ENCODE assay signal across 9 cellular contexts in the genomic region with DNA sequence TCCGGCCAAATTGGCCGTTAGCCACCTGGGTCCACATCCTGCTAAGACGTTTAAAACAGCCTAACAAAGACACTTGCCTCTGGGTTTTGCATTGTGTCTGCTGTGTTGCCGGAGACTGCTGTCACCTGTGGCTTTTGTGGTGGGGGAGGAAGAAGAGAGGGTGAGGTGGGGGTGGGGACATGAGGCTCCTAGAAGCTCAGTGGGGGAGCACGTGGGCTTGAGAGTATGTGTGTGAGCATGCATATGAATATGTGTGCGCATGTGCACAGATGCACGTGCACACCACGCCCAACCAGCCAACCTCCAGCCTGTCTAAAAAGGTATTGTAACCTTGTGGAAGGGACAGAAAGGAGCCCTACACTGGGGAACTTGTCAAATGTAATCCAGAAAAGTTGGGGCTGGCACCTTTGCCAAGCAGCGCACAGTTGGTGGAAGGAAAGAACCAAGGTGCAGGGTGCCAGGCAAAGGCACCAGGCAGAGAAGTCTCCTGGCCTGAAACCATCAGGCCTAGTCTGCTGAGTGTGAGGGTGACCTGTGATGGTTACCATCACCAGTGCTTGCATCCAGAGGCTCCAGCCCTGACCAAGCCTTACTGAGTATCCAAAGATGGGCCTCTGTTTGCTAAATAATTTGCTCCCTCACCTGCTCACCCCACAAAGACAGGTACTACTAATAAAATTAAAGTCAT. TPM values are rescaled to one million over a fixed set of nuclear protein-coding genes. Genes with fewer than 3 reads are reported as not detected.
DNase-seq lines count a peak whose midpoint lies in the region; ATAC-seq and TF ChIP-seq lines count a peak whose summit lies in the region.
"Had no signal": no experiment of that assay in that cellular context is flagged by ENCODE, and none has a peak within 500 bp of the region (broad histone marks: within the 10 kb centered on the region; RNA-seq: fewer than 3 reads in every experiment).

No MANE protein-coding gene starts in this region.

- peak overlapping the region; percentile 65 for H3K4me3 Mint-ChIP-seq in T-helper 2 cell treated with Interferon-gamma antibody and Interleukin-4, amounts not matched to agents 5 μg/mL and 100 μg/mL, for 36 hours
- H3K4me3 Mint-ChIP-seq in chondrocyte (ENCODE audit: unreplicated experiment), result no peak overlapping the region

- no peaks in the 10 kb centered on the region for H3K9me3 Mint-ChIP-seq in T-helper 2 cell treated with Interferon-gamma antibody and Interleukin-4, amounts not matched to agents 5 μg/mL and 100 μg/mL, for 36 hours
- H3K9me3 Mint-ChIP-seq in chondrocyte (ENCODE audit: low read depth), result no peaks in the 10 kb centered on the region

- no peaks in the 10 kb centered on the region for H3K36me3 ChIP-seq in effector memory CD4-positive, alpha-beta T cell (ENCODE audit: control insufficient read depth, insufficient read depth, low read length)
- H3K36me3 ChIP-seq in osteoblast (ENCODE audit: insufficient read depth, low read length), result no peaks in the 10 kb centered on the region
- H3K36me3 ChIP-seq: cardiac muscle cell had no signal

- H2AFZ ChIP-seq in osteoblast (ENCODE audit: low read length), result no peak overlapping the region

- H4K20me1 ChIP-seq in osteoblast (ENCODE audit: insufficient read depth, low read length), result no peaks in the 10 kb centered on the region

- H3K27me3 Mint-ChIP-seq in T-helper 2 cell treated with Interferon-gamma antibody and Interleukin-4, amounts not matched to agents 5 μg/mL and 100 μg/mL, for 36 hours (ENCODE audit: low read depth), result no peaks in the 10 kb centered on the region
- H3K27me3 Mint-ChIP-seq in chondrocyte (ENCODE audit: low read depth), result no peaks in the 10 kb centered on the region

- H3K4me1 ChIP-seq in effector memory CD4-positive, alpha-beta T cell (ENCODE audit: control insufficient read depth, insufficient read depth, low read length, poor library complexity, severe bottlenecking), result peaks cover 64% of the 10 kb centered on the region
- no peaks in the 10 kb centered on the region for H3K4me1 ChIP-seq in osteoblast (ENCODE audit: insufficient read depth, low read length)

- peak overlapping the region; percentile 93 for H3K27ac Mint-ChIP-seq in T-helper 2 cell treated with Interferon-gamma antibody and Interleukin-4, amounts not matched to agents 5 μg/mL and 100 μg/mL, for 36 hours
- H3K27ac Mint-ChIP-seq in chondrocyte (ENCODE audit: unreplicated experiment), result no peak overlapping the region

- H3K27ac ChIP-seq in effector memory CD4-positive, alpha-beta T cell (ENCODE audit: insufficient read depth, low read length, poor library complexity, severe bottlenecking), result peak overlapping the region; percentile 53
- no peak overlapping the region for H3K27ac ChIP-seq in osteoblast (ENCODE audit: low read depth, low read length)
- H3K27ac ChIP-seq: cardiac muscle cell had no signal

- no peaks in the 10 kb centered on the region for H3K9me3 ChIP-seq in effector memory CD4-positive, alpha-beta T cell (ENCODE audit: control insufficient read depth, low read length)
- no peaks in the 10 kb centered on the region for H3K9me3 ChIP-seq in osteoblast (ENCODE audit: low read depth, low read length)

- peak; percentile 37 for ATAC-seq in GM18499 (IDR thresholded peaks at IDR 0.05; ENCODE audit: insufficient read depth, unreplicated experiment)
- peak; percentile 40 for ATAC-seq in HG02884 (IDR thresholded peaks at IDR 0.05; ENCODE audit: unreplicated experiment)

- H3K4me1 Mint-ChIP-seq in T-helper 2 cell treated with Interferon-gamma antibody and Interleukin-4, amounts not matched to agents 5 μg/mL and 100 μg/mL, for 36 hours (ENCODE audit: low read depth), result peaks cover 54% of the 10 kb centered on the region
- H3K4me1 Mint-ChIP-seq in chondrocyte (ENCODE audit: low read depth), result no peaks in the 10 kb centered on the region

- no peaks in the 10 kb centered on the region for H3K27me3 ChIP-seq in effector memory CD4-positive, alpha-beta T cell (replicated peaks; ENCODE audit: control insufficient read depth, insufficient read depth, low read length, poor library complexity, severe bottlenecking)
- H3K27me3 ChIP-seq in osteoblast (ENCODE audit: insufficient read depth, low read length), result no peaks in the 10 kb centered on the region
- H3K27me3 ChIP-seq: cardiac muscle cell had no signal

- no peak overlapping the region for H3K4me2 ChIP-seq in osteoblast (ENCODE audit: insufficient read depth, low read length)

- H3K36me3 Mint-ChIP-seq in T-helper 2 cell treated with Interferon-gamma antibody and Interleukin-4, amounts not matched to agents 5 μg/mL and 100 μg/mL, for 36 hours (ENCODE audit: low read depth), result peaks cover 2% of the 10 kb centered on the region
- no peaks in the 10 kb centered on the region for H3K36me3 Mint-ChIP-seq in chondrocyte (ENCODE audit: low read depth)

- H3K79me2 ChIP-seq in osteoblast (ENCODE audit: insufficient read depth, low read length), result no peaks in the 10 kb centered on the region

- TF ChIP-seq CTCF in chondrocyte (IDR thresholded peaks at IDR 0.05) (no peak), osteoblast (IDR thresholded peaks at IDR 0.05; ENCODE audit: extremely low read depth, low read depth, low read length) (no peak)

- peak; percentile 59 for DNase-seq in T-helper 2 cell treated with Interferon-gamma antibody and Interleukin-4, amounts not matched to agents 5 μg/mL and 100 μg/mL, for 36 hours (ENCODE audit: low spot score)
- peak; percentile 61 to 69 (median 66) for DNase-seq in effector memory CD4-positive, alpha-beta T cell
- DNase-seq in COR-L47 (lab: John Stamatoyannopoulos, UW), result no peak
- no peak for DNase-seq in DMS 273 treated with DMSO at 0.1 percent for 48 hours (lab: John Stamatoyannopoulos, UW)
- DNase-seq in chondrocyte (ENCODE audit: low spot score), result no peak
- DNase-seq in osteoblast (ENCODE audit: insufficient read length, low spot score, missing footprints), result no peak

- H3K4me3 ChIP-seq in effector memory CD4-positive, alpha-beta T cell (ENCODE audit: insufficient read depth, low read depth, low read length, poor library complexity, severe bottlenecking), result no peak overlapping the region
- no peak overlapping the region for H3K4me3 ChIP-seq in osteoblast (ENCODE audit: insufficient read depth, low read length)
- H3K4me3 ChIP-seq: cardiac muscle cell had no signal

RNA-seq across cellular contexts. Expression of gene SASH3, which starts 10.1 kb away (rescaled TPM):
- total RNA-seq in chondrocyte, result not detected in 3 replicates
- total RNA-seq in osteoblast, result not detected in 2 replicates
- total RNA-seq: cardiac muscle cell had no signal

RNA-seq across cellular contexts. Expression of gene XPNPEP2, which starts 30.8 kb away (rescaled TPM):
- total RNA-seq in chondrocyte (not detected in 3 replicates), osteoblast (not detected in 2 replicates)
- total RNA-seq: cardiac muscle cell had no signal

Comparison
In these comparisons a context has a peak if more than half of its experiments do, and no peak if none do; other contexts are left out.
1. DNase-seq: peak in T-helper 2 cell treated with Interferon-gamma antibody and Interleukin-4, amounts not matched to agents 5 μg/mL and 100 μg/mL, for 36 hours (single experiment) and effector memory CD4-positive, alpha-beta T cell (3 of 3); none in COR-L47 (single experiment), DMS 273 treated with DMSO at 0.1 percent for 48 hours (single experiment), chondrocyte (single experiment) and osteoblast (single experiment).